ENCODE assay signal across 34 cellular contexts in the genomic region with DNA sequence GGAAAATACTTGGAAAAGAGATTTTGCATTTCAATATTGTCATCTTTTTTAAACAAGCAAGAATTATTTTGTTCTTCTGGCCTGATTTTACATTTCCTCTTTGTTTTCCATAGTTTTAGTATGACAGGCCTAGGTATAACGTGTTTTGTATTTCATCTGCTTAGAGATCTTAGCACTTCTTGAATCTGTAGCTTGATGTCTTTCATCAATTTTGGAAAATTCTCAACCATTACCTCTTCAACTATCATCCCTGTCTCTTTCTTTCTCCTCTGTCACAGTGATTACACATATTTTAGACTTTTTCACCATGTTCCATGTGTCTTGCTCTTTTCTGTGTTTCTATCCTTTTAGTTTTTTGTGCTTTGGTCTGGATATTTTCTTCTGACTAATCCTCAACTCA.
"Had no signal": no experiment of that assay in that cellular context is flagged by ENCODE, and none has a peak within 500 bp of the region (broad histone marks: within the 10 kb centered on the region; RNA-seq: fewer than 3 reads in every experiment).

No MANE protein-coding gene starts in this region.

- H3K4me3 ChIP-seq: MG63 had no signal

- H3K27me3 ChIP-seq: MG63 had no signal

- H3K36me3 ChIP-seq: MG63 had no signal

- DNase-seq: Karpas-422, Kasumi-1, MG63, MM.1S, MV-4-11, NCI-H1048, NCI-H1092, NCI-H1092 treated with DMSO at 0.1 percent for 48 hours, NCI-H1105, NCI-H1105 treated with DMSO at 0.1 percent for 48 hours, NCI-H1417, NCI-H1417 treated with DMSO at 0.1 percent for 48 hours, NCI-H1436, NCI-H1436 treated with DMSO at 0.1 percent for 48 hours, NCI-H146, NCI-H1694, NCI-H1694 treated with DMSO at 0.1 percent for 48 hours, NCI-H187, NCI-H187 treated with DMSO at 0.1 percent for 48 hours, NCI-H1930, NCI-H2029, NCI-H2029 treated with DMSO at 0.1 percent for 48 hours, NCI-H2081, NCI-H2081 treated with DMSO at 0.1 percent for 48 hours, NCI-H2107, NCI-H2171, NCI-H2171 treated with DMSO at 0.1 percent for 48 hours, NCI-H2227 treated with DMSO at 0.1 percent for 48 hours, NCI-H226, NCI-H345, NCI-H446, NCI-H446 treated with DMSO at 0.1 percent for 48 hours, NCI-H510A, NCI-H510A treated with DMSO at 0.1 percent for 48 hours had no signal
